ENCODE assay signal across 2 cellular contexts in genomic region chr19:18202759-18203407, GRCh38.
A peak's percentile ranks its signal among the peaks of the same experiment; 100 is the strongest.
TF ChIP-seq lines count a peak whose summit lies in the region.

No MANE protein-coding gene starts in this region.

TF ChIP-seq in A549, 52 proteins besides CTCF, POLR2A, EP300 and RAD21:
- TF ChIP-seq FOSL2 (IDR thresholded peaks at IDR 0.05) (no peak), FOSL2 (CRISPR knock-in tag; IDR thresholded peaks at IDR 0.05) (no peak), MAX (IDR thresholded peaks at IDR 0.05) (peak; percentile 64; the same call in 1 of the 2 replicates), USF2 (IDR thresholded peaks at IDR 0.05) (peak; percentile 44), MYC (IDR thresholded peaks at IDR 0.05; ENCODE audit: borderline replicate concordance, low read length) (no peak), SMC3 (IDR thresholded peaks at IDR 0.05) (peak; percentile 37; the same call in 1 of the 3 replicates), E2F6 (IDR thresholded peaks at IDR 0.05; ENCODE audit: borderline replicate concordance, low read depth) (peak; percentile 67; the same call in 1 of the 2 replicates), HOXB13 (CRISPR knock-in tag; IDR thresholded peaks at IDR 0.05; ENCODE audit: low read depth) (no peak)
- TF ChIP-seq, protein P1, sequence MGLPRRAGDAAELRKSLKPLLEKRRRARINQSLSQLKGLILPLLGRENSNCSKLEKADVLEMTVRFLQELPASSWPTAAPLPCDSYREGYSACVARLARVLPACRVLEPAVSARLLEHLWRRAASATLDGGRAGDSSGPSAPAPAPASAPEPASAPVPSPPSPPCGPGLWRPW (IDR thresholded peaks at IDR 0.05), result no peak
TF ChIP-seq in A549: peak in this region for 4.

TF ChIP-seq in GM23338, 12 proteins besides CTCF, POLR2A, EP300 and RAD21:
- TF ChIP-seq ZNF114 (CRISPR knock-in tag; IDR thresholded peaks at IDR 0.05) (no peak), POLR2AphosphoS5 (IDR thresholded peaks at IDR 0.05; ENCODE audit: low read depth) (peak; percentile 17; the same call in 1 of the 2 replicates)
TF ChIP-seq in GM23338: peak in this region for 1.
